In the genomic region with DNA sequence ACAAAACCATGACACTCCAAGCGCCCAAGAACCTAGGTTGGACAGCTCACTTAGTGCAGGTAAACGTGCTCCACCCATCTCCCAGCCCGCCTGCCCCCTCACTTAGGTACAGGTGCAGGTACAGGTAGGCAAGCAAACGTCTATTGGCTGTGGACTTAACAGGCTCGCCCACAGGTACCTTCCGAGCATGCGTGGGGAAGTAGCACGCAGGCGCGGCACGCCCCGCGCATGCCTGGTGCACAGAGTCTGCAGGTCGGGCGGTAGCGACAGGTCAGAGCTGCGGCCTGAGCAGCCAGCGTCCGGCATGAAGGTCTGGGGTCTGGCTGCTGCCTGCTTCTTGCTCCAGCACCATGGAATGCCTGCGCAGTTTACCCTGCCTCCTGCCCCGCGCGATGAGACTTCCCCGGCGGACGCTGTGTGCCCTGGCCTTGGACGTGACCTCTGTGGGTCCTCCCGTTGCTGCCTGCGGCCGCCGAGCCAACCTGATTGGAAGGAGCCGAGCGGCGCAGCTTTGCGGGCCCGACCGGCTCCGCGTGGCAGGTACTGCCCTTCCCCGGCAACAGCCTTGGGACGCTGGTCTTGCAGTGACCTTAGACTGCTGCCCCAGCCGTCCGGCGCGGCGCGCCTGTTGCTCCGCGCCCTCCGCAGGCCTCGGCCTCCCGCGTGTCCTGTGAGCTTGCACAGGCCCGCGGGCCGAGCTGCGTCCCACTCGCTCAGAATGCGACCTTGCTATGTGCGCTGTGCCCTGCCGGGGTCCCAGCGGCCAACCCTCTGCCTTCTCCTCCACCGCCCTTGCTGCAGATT, we compare ENCODE assay signal across 8 cellular contexts.
DNase-seq lines count a peak whose midpoint lies in the region; ATAC-seq lines count a peak whose summit lies in the region.

A gene with protein sequence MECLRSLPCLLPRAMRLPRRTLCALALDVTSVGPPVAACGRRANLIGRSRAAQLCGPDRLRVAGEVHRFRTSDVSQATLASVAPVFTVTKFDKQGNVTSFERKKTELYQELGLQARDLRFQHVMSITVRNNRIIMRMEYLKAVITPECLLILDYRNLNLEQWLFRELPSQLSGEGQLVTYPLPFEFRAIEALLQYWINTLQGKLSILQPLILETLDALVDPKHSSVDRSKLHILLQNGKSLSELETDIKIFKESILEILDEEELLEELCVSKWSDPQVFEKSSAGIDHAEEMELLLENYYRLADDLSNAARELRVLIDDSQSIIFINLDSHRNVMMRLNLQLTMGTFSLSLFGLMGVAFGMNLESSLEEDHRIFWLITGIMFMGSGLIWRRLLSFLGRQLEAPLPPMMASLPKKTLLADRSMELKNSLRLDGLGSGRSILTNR (plus strand): TSS at position 240 of the 804 bp plus-strand sequence. CDS start 111 bp downstream, at position 351.

- DNase-seq in AG08396 (ENCODE audit: low spot score) (peak; percentile 87), NCI-H2227 treated with DMSO at 0.1 percent for 48 hours (lab: John Stamatoyannopoulos, UW) (peak; percentile 66), inferior parietal cortex (ENCODE audit: extremely low spot score) (peak; percentile 91)
- DNase-seq in activated CD4-positive, CD25-positive, alpha-beta regulatory T cell treated with anti-CD3 and anti-CD28 coated beads, Interleukin-2, amount 50 U/mL, for 16 hours (ENCODE audit: low read depth, low spot score) = peak; percentile 64
- peak; percentile 76 for DNase-seq in central memory CD4-positive, alpha-beta T cell
- peak; percentile 60 to 65 for DNase-seq in stimulated activated CD4-positive, alpha-beta T cell treated with anti-CD3 and anti-CD28 coated beads, Interleukin-12 subunit alpha, Interleukin-12 subunit beta, amount 100 ng/mL, for 24 hours (ENCODE audit: low read depth in 2 of 2)

- ATAC-seq in GM18907 (IDR thresholded peaks at IDR 0.05; ENCODE audit: unreplicated experiment) = peak; percentile 96
- peak; percentile 91 for ATAC-seq in HG03139 (IDR thresholded peaks at IDR 0.05; ENCODE audit: unreplicated experiment)

Comparison
In these comparisons a context has a peak if more than half of its experiments do, and no peak if none do; other contexts are left out.
1. Peak in every context shown above with its lines: DNase-seq and ATAC-seq.